ENCODE assay signal across 31 cellular contexts in genomic region chr2:20565101-20565622, GRCh38.
"Had no signal": no experiment of that assay in that cellular context is flagged by ENCODE, and none has a peak within 500 bp of the region (broad histone marks: within the 10 kb centered on the region; RNA-seq: fewer than 3 reads in every experiment).

No MANE protein-coding gene starts in this region.

- DNase-seq: activated CD4-positive, alpha-beta T cell treated with anti-CD3 and anti-CD28 coated beads for 48 hours; activated CD4-positive, alpha-beta T cell treated with anti-CD3 and anti-CD28 coated beads, Interleukin-2, amount 50 U/mL, for 48 hours; activated CD8-positive, alpha-beta memory T cell treated with anti-CD3 and anti-CD28 coated beads for 24 hours; activated effector memory CD4-positive, alpha-beta T cell treated with anti-CD3 and anti-CD28 coated beads, Interleukin-2, amount 50 U/mL, for 16 hours; activated naive CD4-positive, alpha-beta T cell treated with anti-CD3 and anti-CD28 coated beads for 36 hours; activated naive CD8-positive, alpha-beta T cell treated with anti-CD3 and anti-CD28 coated beads for 36 hours; activated T-cell treated with anti-CD3 and anti-CD28 coated beads, Interleukin-2, amount 50 U/mL, for 1 hour; dorsolateral prefrontal cortex; effector memory CD4-positive, alpha-beta T cell; erythroblast; gastrocnemius medialis; head of caudate nucleus; hippocampal formation; left colon; naive B cell; stimulated activated CD4-positive, alpha-beta T cell treated with anti-CD3 and anti-CD28 coated beads, Interleukin-1b, Interleukin-23, amount 100 ng/mL, for 48 hours; stimulated activated CD4-positive, alpha-beta T cell treated with anti-CD3 and anti-CD28 coated beads, Interleukin-4, amount 100 ng/mL, for 4 hours; stimulated activated CD8-positive, alpha-beta memory T cell treated with anti-CD3 and anti-CD28 coated beads, Interleukin-4, amount 100 ng/mL, for 48 hours; T-helper 17 cell; T1000; WERI-Rb-1 had no signal

- H3K4me3 ChIP-seq: adrenal gland, body of pancreas, cardiac muscle cell, coronary artery, dorsolateral prefrontal cortex, gastrocnemius medialis, smooth muscle cell, suprapubic skin, tibial artery had no signal

- H3K9me3 ChIP-seq: adrenal gland, body of pancreas, gastrocnemius medialis, suprapubic skin, tibial artery had no signal

- H3K4me1 Mint-ChIP-seq: activated naive CD8-positive, alpha-beta T cell treated with anti-CD3 and anti-CD28 coated beads for 36 hours; stimulated activated memory B cell treated with anti-CD40 and anti-IgM and Interleukin-4, amounts not matched to agents 10 μg/mL and 1 μg/mL and 100 μg/mL, for 72 hours had no signal

- ATAC-seq: activated CD4-positive, CD25-positive, alpha-beta regulatory T cell treated with anti-CD3 and anti-CD28 coated beads, Interleukin-2, amount 50 U/mL, for 24 hours; gastrocnemius medialis; left colon; stimulated activated memory B cell treated with anti-CD40 and anti-IgM and Interleukin-4, amounts not matched to agents 10 μg/mL and 1 μg/mL and 100 μg/mL, for 72 hours; T-helper 17 cell had no signal

- H3K4me2 ChIP-seq: smooth muscle cell had no signal

- H3K36me3 Mint-ChIP-seq: activated naive CD8-positive, alpha-beta T cell treated with anti-CD3 and anti-CD28 coated beads for 36 hours; naive B cell; stimulated activated memory B cell treated with anti-CD40 and anti-IgM and Interleukin-4, amounts not matched to agents 10 μg/mL and 1 μg/mL and 100 μg/mL, for 72 hours had no signal

- H3K4me1 ChIP-seq: body of pancreas had no signal

- H3K9me3 Mint-ChIP-seq: activated naive CD4-positive, alpha-beta T cell treated with anti-CD3 and anti-CD28 coated beads for 36 hours; activated naive CD8-positive, alpha-beta T cell treated with anti-CD3 and anti-CD28 coated beads for 36 hours; activated T-helper 1 cell treated with anti-CD3 and anti-CD28 coated beads, Interleukin-12 subunit alpha, Interleukin-12 subunit beta, Interleukin-2, Interleukin-4 antibody, amounts not matched to agents 30 ng/mL and 10 ng/mL and 1 ng/mL, durations not matched to agents 14 hours and 24 hours and 36 hours; naive B cell; stimulated activated memory B cell treated with anti-CD40 and anti-IgM and Interleukin-4, amounts not matched to agents 10 μg/mL and 1 μg/mL and 100 μg/mL, for 72 hours had no signal

- H3K36me3 ChIP-seq: adrenal gland, cardiac muscle cell, gastrocnemius medialis, suprapubic skin, tibial artery, WERI-Rb-1 had no signal

- H3K27ac ChIP-seq: body of pancreas, cardiac muscle cell, dorsolateral prefrontal cortex, gastrocnemius medialis, suprapubic skin, tibial artery, WERI-Rb-1 had no signal

- H3K27ac Mint-ChIP-seq: activated naive CD4-positive, alpha-beta T cell treated with anti-CD3 and anti-CD28 coated beads for 36 hours; activated naive CD8-positive, alpha-beta T cell treated with anti-CD3 and anti-CD28 coated beads for 36 hours; activated T-helper 1 cell treated with anti-CD3 and anti-CD28 coated beads, Interleukin-12 subunit alpha, Interleukin-12 subunit beta, Interleukin-2, Interleukin-4 antibody, amounts not matched to agents 30 ng/mL and 10 ng/mL and 1 ng/mL, durations not matched to agents 14 hours and 24 hours and 36 hours; stimulated activated memory B cell treated with anti-CD40 and anti-IgM and Interleukin-4, amounts not matched to agents 10 μg/mL and 1 μg/mL and 100 μg/mL, for 72 hours; T-helper 17 cell had no signal

- H3K4me3 Mint-ChIP-seq: activated naive CD4-positive, alpha-beta T cell treated with anti-CD3 and anti-CD28 coated beads for 36 hours; activated naive CD8-positive, alpha-beta T cell treated with anti-CD3 and anti-CD28 coated beads for 36 hours; activated T-helper 1 cell treated with anti-CD3 and anti-CD28 coated beads, Interleukin-12 subunit alpha, Interleukin-12 subunit beta, Interleukin-2, Interleukin-4 antibody, amounts not matched to agents 30 ng/mL and 10 ng/mL and 1 ng/mL, durations not matched to agents 14 hours and 24 hours and 36 hours; stimulated activated memory B cell treated with anti-CD40 and anti-IgM and Interleukin-4, amounts not matched to agents 10 μg/mL and 1 μg/mL and 100 μg/mL, for 72 hours; T-helper 17 cell had no signal

- H3K27me3 Mint-ChIP-seq: activated naive CD8-positive, alpha-beta T cell treated with anti-CD3 and anti-CD28 coated beads for 36 hours had no signal

- H3K27me3 ChIP-seq: adrenal gland, body of pancreas, cardiac muscle cell, dorsolateral prefrontal cortex, gastrocnemius medialis, suprapubic skin, tibial artery had no signal
